34 cellular contexts compared by ENCODE assay signal in genomic region chr2:239551206-239551605, GRCh38.
"Had no signal": no experiment of that assay in that cellular context is flagged by ENCODE, and none has a peak within 500 bp of the region (broad histone marks: within the 10 kb centered on the region; RNA-seq: fewer than 3 reads in every experiment).

No MANE protein-coding gene starts in this region.

- H3K9me3 Mint-ChIP-seq: activated CD4-positive, alpha-beta memory T cell treated with anti-CD3 and anti-CD28 coated beads, Interleukin-2, amount 10 ng/mL, durations not matched to agents 7 days and 5 days; activated naive CD4-positive, alpha-beta T cell treated with anti-CD3 and anti-CD28 coated beads, Interleukin-2, amount 10 ng/mL, durations not matched to agents 7 days and 5 days; activated naive CD8-positive, alpha-beta T cell treated with anti-CD3 and anti-CD28 coated beads, Interleukin-2, amount 50 U/mL, for 24 hours; activated T-helper 2 cell treated with anti-CD3 and anti-CD28 coated beads, Interferon-gamma antibody, Interleukin-2, Interleukin-4, amounts not matched to agents 10 μg/mL and 5 μg/mL and 100 μg/mL, durations not matched to agents 14 hours and 24 hours and 36 hours; IgD-negative memory B cell had no signal

- H3K36me3 Mint-ChIP-seq: activated CD8-positive, alpha-beta memory T cell treated with anti-CD3 and anti-CD28 coated beads, Interleukin-2, amount 10 ng/mL, durations not matched to agents 7 days and 5 days; activated naive CD4-positive, alpha-beta T cell treated with anti-CD3 and anti-CD28 coated beads, Interleukin-2, amount 10 ng/mL, durations not matched to agents 7 days and 5 days; brain; IgD-negative memory B cell had no signal

- H3K27me3 Mint-ChIP-seq: activated naive CD8-positive, alpha-beta T cell had no signal

- H3K9me3 ChIP-seq: MG63, Peyer's patch had no signal

- H3K4me3 ChIP-seq: MG63, Peyer's patch, SK-N-MC had no signal

- H3K27ac Mint-ChIP-seq: activated CD4-positive, alpha-beta memory T cell treated with anti-CD3 and anti-CD28 coated beads, Interleukin-2, amount 10 ng/mL, durations not matched to agents 7 days and 5 days; activated CD8-positive, alpha-beta memory T cell treated with anti-CD3 and anti-CD28 coated beads, Interleukin-2, amount 10 ng/mL, durations not matched to agents 7 days and 5 days; activated naive CD4-positive, alpha-beta T cell treated with anti-CD3 and anti-CD28 coated beads, Interleukin-2, amount 10 ng/mL, durations not matched to agents 7 days and 5 days; activated naive CD8-positive, alpha-beta T cell; activated naive CD8-positive, alpha-beta T cell treated with anti-CD3 and anti-CD28 coated beads, Interleukin-2, amount 50 U/mL, for 24 hours; activated T-helper 2 cell treated with anti-CD3 and anti-CD28 coated beads, Interferon-gamma antibody, Interleukin-2, Interleukin-4, amounts not matched to agents 10 μg/mL and 5 μg/mL and 100 μg/mL, durations not matched to agents 14 hours and 24 hours and 36 hours; brain; IgD-negative memory B cell had no signal

- H3K4me1 Mint-ChIP-seq: IgD-negative memory B cell had no signal

- H3K27me3 ChIP-seq: Peyer's patch had no signal

- H3K4me1 ChIP-seq: Peyer's patch had no signal

- H3K4me3 Mint-ChIP-seq: activated CD4-positive, alpha-beta memory T cell treated with anti-CD3 and anti-CD28 coated beads, Interleukin-2, amount 10 ng/mL, durations not matched to agents 7 days and 5 days; activated CD8-positive, alpha-beta memory T cell treated with anti-CD3 and anti-CD28 coated beads, Interleukin-2, amount 10 ng/mL, durations not matched to agents 7 days and 5 days; activated naive CD4-positive, alpha-beta T cell treated with anti-CD3 and anti-CD28 coated beads, Interleukin-2, amount 10 ng/mL, durations not matched to agents 7 days and 5 days; activated naive CD8-positive, alpha-beta T cell; activated naive CD8-positive, alpha-beta T cell treated with anti-CD3 and anti-CD28 coated beads, Interleukin-2, amount 50 U/mL, for 24 hours; brain; IgD-negative memory B cell had no signal

- ATAC-seq: activated CD4-positive, CD25-positive, alpha-beta regulatory T cell treated with anti-CD3 and anti-CD28 coated beads, Interleukin-2, amount 50 U/mL, for 24 hours; activated CD8-positive, alpha-beta memory T cell treated with anti-CD3 and anti-CD28 coated beads, Interleukin-2, amount 10 ng/mL, durations not matched to agents 7 days and 5 days; activated naive CD8-positive, alpha-beta T cell treated with anti-CD3 and anti-CD28 coated beads, Interleukin-2, amount 50 U/mL, for 24 hours had no signal

- H3K36me3 ChIP-seq: MG63, Peyer's patch had no signal

- DNase-seq: activated CD4-positive, alpha-beta memory T cell treated with anti-CD3 and anti-CD28 coated beads, Interleukin-2, amount 10 ng/mL, durations not matched to agents 7 days and 5 days; activated CD4-positive, alpha-beta T cell treated with anti-CD3 and anti-CD28 coated beads for 4 hours; activated CD4-positive, alpha-beta T cell treated with anti-CD3 and anti-CD28 coated beads, Interleukin-2, amount 50 U/mL, for 1 hour; activated CD8-positive, alpha-beta memory T cell treated with anti-CD3 and anti-CD28 coated beads for 24 hours; activated CD8-positive, alpha-beta memory T cell treated with anti-CD3 and anti-CD28 coated beads, Interleukin-2, amount 10 ng/mL, durations not matched to agents 7 days and 5 days; activated CD8-positive, alpha-beta memory T cell treated with anti-CD3 and anti-CD28 coated beads, Interleukin-2, amount 50 U/mL, for 48 hours; activated naive CD8-positive, alpha-beta T cell treated with anti-CD3 and anti-CD28 coated beads, Interleukin-2, amount 50 U/mL, for 24 hours; anterior cingulate cortex; central memory CD4-positive, alpha-beta T cell; Kasumi-1; KBM-7; MG63; NCI-H1048; NCI-H1105 treated with DMSO at 0.1 percent for 48 hours; NCI-H1436; NCI-H1694; NCI-H1930; NCI-H2081 treated with DMSO at 0.1 percent for 48 hours; NCI-H226; NCI-H446 treated with DMSO at 0.1 percent for 48 hours; NCI-H524; NCI-H69; NCI-H82; Right ventricle myocardium superior; RPMI8226; T1000 had no signal

- H3K27ac ChIP-seq: Peyer's patch, SK-N-MC had no signal
